Comparison of ENCODE assay signal across 16 cellular contexts in the genomic region with DNA sequence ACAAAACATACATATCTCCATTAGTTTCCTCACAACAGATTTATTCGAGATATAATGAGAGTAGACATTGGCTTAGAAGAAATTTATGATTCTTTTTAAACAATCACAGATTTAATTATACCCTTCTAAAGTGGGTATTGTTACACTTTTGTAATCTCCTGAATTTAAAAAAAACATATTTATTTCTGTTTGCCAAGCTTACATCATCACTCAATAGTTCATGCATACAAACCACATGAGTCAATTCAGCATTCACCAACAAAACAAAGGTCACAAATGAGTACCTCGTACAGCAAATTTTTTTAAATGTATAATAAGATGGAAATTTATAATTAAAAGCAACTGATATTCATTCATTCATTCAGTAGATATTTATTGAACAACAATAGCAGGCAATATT. TPM values are rescaled to one million over a fixed set of nuclear protein-coding genes. Genes with fewer than 3 reads are reported as not detected.
DNase-seq lines count a peak whose midpoint lies in the region; ATAC-seq, FAIRE-seq and TF ChIP-seq lines count a peak whose summit lies in the region.
"Had no signal": no experiment of that assay in that cellular context is flagged by ENCODE, and none has a peak within 500 bp of the region (broad histone marks: within the 10 kb centered on the region; RNA-seq: fewer than 3 reads in every experiment).

No MANE protein-coding gene starts in this region.

- H2BK120ac ChIP-seq in mesenchymal stem cell (ENCODE audit: low read depth, low read length): no peak overlapping the region

- no peak overlapping the region for H3K4me3 ChIP-seq in bronchial epithelial cell (ENCODE audit: low read depth, low read length)
- no peak overlapping the region for H3K4me3 ChIP-seq in mesenchymal stem cell (ENCODE audit: insufficient read depth in 1 of 2, low read depth in 1 of 2, low read length in 2 of 2)
- H3K4me3 ChIP-seq: ascending aorta, skin epidermis, suprapubic skin had no signal

- H3K4me1 ChIP-seq in mesenchymal stem cell (ENCODE audit: control insufficient read depth, insufficient read depth, low read depth, low read length): no peaks in the 10 kb centered on the region

- H2BK5ac ChIP-seq in mesenchymal stem cell (ENCODE audit: low read depth, low read length, poor library complexity, severe bottlenecking): no peak overlapping the region

- H3K4ac ChIP-seq in mesenchymal stem cell (ENCODE audit: low read depth in 1 of 2, low read length in 2 of 2): no peak overlapping the region

- peak; percentile 82 for DNase-seq in NCI-H69 (lab: John Stamatoyannopoulos, UW)
- peak; percentile 74 for DNase-seq in bronchial epithelial cell (ENCODE audit: low read depth)
- peak; percentile 4 for DNase-seq in mesenchymal stem cell
- DNase-seq in activated naive CD4-positive, alpha-beta T cell (lab: John Stamatoyannopoulos, UW): no peak
- DNase-seq in NK-92 (lab: John Stamatoyannopoulos, UW; ENCODE audit: unreplicated experiment): no peak
- no peak for DNase-seq in activated gamma-delta T cell treated with Interleukin-2 at 50 U/mL for 16 hours
- DNase-seq: activated CD4-positive, CD25-positive, alpha-beta regulatory T cell; effector CD4-positive, alpha-beta T cell; KBM-7; left ventricle myocardium superior; nephron progenitor cell had no signal

- H3K9me3 ChIP-seq in mesenchymal stem cell (ENCODE audit: control insufficient read depth, low read length): no peaks in the 10 kb centered on the region
- H3K9me3 ChIP-seq: ascending aorta, suprapubic skin had no signal

- H3K14ac ChIP-seq in mesenchymal stem cell (ENCODE audit: low read length in 2 of 2): no peak overlapping the region

- H3K4me2 ChIP-seq in mesenchymal stem cell (ENCODE audit: low read length, poor library complexity, severe bottlenecking): no peak overlapping the region

- no peak overlapping the region for H2AK5ac ChIP-seq in mesenchymal stem cell (ENCODE audit: low read length, severe bottlenecking)

- TF ChIP-seq CTCF in bronchial epithelial cell (IDR thresholded peaks at IDR 0.05; ENCODE audit: insufficient read depth, low read length, severe bottlenecking): no peak

- ATAC-seq in GM18868 (IDR thresholded peaks at IDR 0.05; ENCODE audit: unreplicated experiment): peak; percentile 20
- ATAC-seq: left ventricle myocardium superior had no signal

- no peak overlapping the region for H4K8ac ChIP-seq in mesenchymal stem cell (ENCODE audit: low read length)

- no peaks in the 10 kb centered on the region for H3K79me1 ChIP-seq in mesenchymal stem cell (replicated peaks; ENCODE audit: low read length, poor library complexity, severe bottlenecking)

- FAIRE-seq in bronchial epithelial cell (lab: Jason Lieb, UNC): no peak

- H3K23ac ChIP-seq in mesenchymal stem cell (ENCODE audit: low read length in 2 of 2): no peak overlapping the region

- WGBS in mesenchymal stem cell: no CpG with 5 or more reads among the region's 2 CpGs

- no peak overlapping the region for H3K9ac ChIP-seq in mesenchymal stem cell (ENCODE audit: low read length)

- no peak overlapping the region for H4K91ac ChIP-seq in mesenchymal stem cell (ENCODE audit: low read length)

- no peak overlapping the region for H2BK15ac ChIP-seq in mesenchymal stem cell (ENCODE audit: low read depth, poor library complexity, severe bottlenecking)

- no peak overlapping the region for H2BK12ac ChIP-seq in mesenchymal stem cell (ENCODE audit: low read length in 2 of 2)

- H3K36me3 ChIP-seq in bronchial epithelial cell (ENCODE audit: control insufficient read depth, insufficient read depth, low read length): no peaks in the 10 kb centered on the region
- H3K36me3 ChIP-seq in mesenchymal stem cell (ENCODE audit: control insufficient read depth in 1 of 2, insufficient read depth in 2 of 2, low read depth in 1 of 2, low read length in 2 of 2): no peaks in the 10 kb centered on the region
- H3K36me3 ChIP-seq: ascending aorta, suprapubic skin had no signal

- no peaks in the 10 kb centered on the region for H3K27me3 ChIP-seq in bronchial epithelial cell (ENCODE audit: control insufficient read depth, insufficient read depth, low read length)
- no peaks in the 10 kb centered on the region for H3K27me3 ChIP-seq in mesenchymal stem cell (ENCODE audit: control insufficient read depth in 1 of 2, insufficient read depth in 1 of 2, low read length in 2 of 2)
- H3K27me3 ChIP-seq: ascending aorta, suprapubic skin had no signal

- no peak overlapping the region for H3K18ac ChIP-seq in mesenchymal stem cell (ENCODE audit: low read depth in 1 of 2, low read length in 2 of 2)

- H3K27ac ChIP-seq in mesenchymal stem cell (ENCODE audit: low read length, poor library complexity, severe bottlenecking): no peak overlapping the region
- H3K27ac ChIP-seq: ascending aorta, C4-2B, skin epidermis, suprapubic skin had no signal

- H2AFZ ChIP-seq in mesenchymal stem cell (ENCODE audit: low read depth, low read length): no peak overlapping the region

RNA-seq across cellular contexts. Expression of a gene that starts 17.6 kb away (rescaled TPM):
- not detected in 2 replicates for total RNA-seq in bronchial epithelial cell
- polyA plus RNA-seq in mesenchymal stem cell (2013, experiment 1 of 2): 0.15 TPM
- 0.21 TPM for polyA plus RNA-seq in mesenchymal stem cell (2013, experiment 2 of 2)

Comparison
In these comparisons a context has a peak if more than half of its experiments do, and no peak if none do; other contexts are left out.
1. DNase-seq: peak in NCI-H69 (single experiment), bronchial epithelial cell (single experiment) and mesenchymal stem cell (single experiment); none in activated naive CD4-positive, alpha-beta T cell (0 of 4), NK-92 (single experiment) and activated gamma-delta T cell treated with Interleukin-2 at 50 U/mL for 16 hours (single experiment).